16 cellular contexts compared by ENCODE assay signal in genomic region chr14:38042356-38042755, GRCh38.
DNase-seq lines count a peak whose midpoint lies in the region; ATAC-seq, FAIRE-seq and TF ChIP-seq lines count a peak whose summit lies in the region.
"Had no signal": no experiment of that assay in that cellular context is flagged by ENCODE, and none has a peak within 500 bp of the region (broad histone marks: within the 10 kb centered on the region; RNA-seq: fewer than 3 reads in every experiment).

No MANE protein-coding gene starts in this region.

- no peaks in the 10 kb centered on the region for H3K79me2 ChIP-seq in GM23338 (replicated peaks; ENCODE audit: insufficient read depth)

- no peaks in the 10 kb centered on the region for H3K36me3 Mint-ChIP-seq in GM23338 (ENCODE audit: low read depth)

- in situ Hi-C loops in G401 (cut with HindIII; ENCODE audit: low sequenced_read_pairs) = no loop called here

- WGBS in small intestine, 3 donors = 50 to 71% (median 70%) methylated on average over 7 of the region's 7 CpGs

- no peak for ATAC-seq in GM23338
- ATAC-seq: naive thymus-derived CD8-positive, alpha-beta T cell had no signal

- H3K27ac ChIP-seq in GM23338 (ENCODE audit: low read depth) = no peak overlapping the region
- H3K27ac ChIP-seq in Peyer's patch = no peak overlapping the region
- no peak overlapping the region for H3K27ac ChIP-seq in small intestine (ENCODE audit: low read depth in 1 of 2, low read length in 1 of 2)
- H3K27ac ChIP-seq: VCaP had no signal

- H3K27me3 ChIP-seq in GM23338 (ENCODE audit: insufficient read depth) (no peaks in the 10 kb centered on the region), Peyer's patch (no peaks in the 10 kb centered on the region), small intestine (ENCODE audit: control insufficient read depth in 2 of 2, insufficient read depth in 2 of 2, low read length in 2 of 2) (no peaks in the 10 kb centered on the region)

- H3K27me3 Mint-ChIP-seq in GM23338 (ENCODE audit: insufficient read depth, low read depth, poor library complexity) = peaks cover 4% of the 10 kb centered on the region
- H3K27me3 Mint-ChIP-seq: naive thymus-derived CD8-positive, alpha-beta T cell had no signal

- H3K9me2 ChIP-seq in GM23338 (ENCODE audit: insufficient read depth) = no peaks in the 10 kb centered on the region

- no peaks in the 10 kb centered on the region for H4K20me1 ChIP-seq in GM23338 (replicated peaks; ENCODE audit: insufficient read depth)

- H2AFZ ChIP-seq in GM23338 = 0 out of 2 replicates have a peak overlapping the region, but pooled peaks have one; percentile 41

- no peak for FAIRE-seq in small intestine (lab: Jason Lieb, UNC)

- peaks cover 13% of the 10 kb centered on the region; the same call in 2 of the 3 replicates for H3K4me1 Mint-ChIP-seq in GM23338

- H3K4me3 ChIP-seq in GM23338 = no peak overlapping the region
- H3K4me3 ChIP-seq in Peyer's patch = no peak overlapping the region
- H3K4me3 ChIP-seq in small intestine (ENCODE audit: low read depth in 1 of 2, low read length in 2 of 2) = no peak overlapping the region

- H3K36me3 ChIP-seq in GM23338 (ENCODE audit: insufficient read depth) (no peaks in the 10 kb centered on the region), Peyer's patch (no peaks in the 10 kb centered on the region), small intestine (ENCODE audit: control insufficient read depth in 2 of 2, insufficient read depth in 2 of 2, low read length in 2 of 2) (no peaks in the 10 kb centered on the region)

- no peak overlapping the region for H3K4me2 ChIP-seq in GM23338

- DNase-seq in GM23338 (ENCODE audit: low spot score) = peak; percentile 21
- DNase-seq in T1000 (lab: John Stamatoyannopoulos, UW) = peak; percentile 27
- DNase-seq in hepatic stellate cell (ENCODE audit: low spot score) = peak; percentile 16
- DNase-seq in stromal cell of bone marrow (ENCODE audit: low read depth) = peak; percentile 41
- DNase-seq in activated T-cell treated with anti-CD3 and anti-CD28 coated beads, Interleukin-2, amount 50 U/mL, for 48 hours = no peak
- DNase-seq in Peyer's patch = no peak
- DNase-seq in G401 (ENCODE audit: low spot score) = no peak
- no peak for DNase-seq in small intestine
- DNase-seq: cerebellar nuclear complex; DMS153; glutamatergic neuron; Karpas-422; naive thymus-derived CD8-positive, alpha-beta T cell; RPMI8226 had no signal

- H3K9me3 ChIP-seq in Peyer's patch = no peaks in the 10 kb centered on the region
- H3K9me3 ChIP-seq in small intestine (ENCODE audit: control insufficient read depth, low read depth) = no peaks in the 10 kb centered on the region

- H3F3A ChIP-seq in GM23338 (replicated peaks; ENCODE audit: low read depth) = no peaks in the 10 kb centered on the region

- H3K27ac Mint-ChIP-seq in GM23338 = no peak overlapping the region; the same call in 1 of the 2 replicates
- H3K27ac Mint-ChIP-seq: activated T-helper 1 cell treated with anti-CD3 and anti-CD28 coated beads, Interleukin-12 subunit alpha, Interleukin-12 subunit beta, Interleukin-2, Interleukin-4 antibody, amounts not matched to agents 30 ng/mL and 10 ng/mL and 1 ng/mL, durations not matched to agents 14 hours and 24 hours and 36 hours; naive thymus-derived CD8-positive, alpha-beta T cell had no signal

- no peak overlapping the region for H3K4me3 Mint-ChIP-seq in GM23338
- H3K4me3 Mint-ChIP-seq: activated T-helper 1 cell treated with anti-CD3 and anti-CD28 coated beads, Interleukin-12 subunit alpha, Interleukin-12 subunit beta, Interleukin-2, Interleukin-4 antibody, amounts not matched to agents 30 ng/mL and 10 ng/mL and 1 ng/mL, durations not matched to agents 14 hours and 24 hours and 36 hours; naive thymus-derived CD8-positive, alpha-beta T cell had no signal

- no peak for TF ChIP-seq POLR2A in Peyer's patch (IDR thresholded peaks at IDR 0.05)

- H3K4me1 ChIP-seq in GM23338 (ENCODE audit: insufficient read depth) (peaks cover 9% of the 10 kb centered on the region), Peyer's patch (no peaks in the 10 kb centered on the region), small intestine (ENCODE audit: control insufficient read depth in 2 of 2, insufficient read depth in 1 of 2, low read depth in 1 of 2, low read length in 1 of 2) (no peaks in the 10 kb centered on the region)

- no peaks in the 10 kb centered on the region for H3K9me3 Mint-ChIP-seq in GM23338

- TF ChIP-seq CTCF in GM23338 (conservative IDR thresholded peaks at IDR 0.05; ENCODE audit: low read depth in 2 of 2) = no peak
- TF ChIP-seq CTCF in Peyer's patch (IDR thresholded peaks at IDR 0.05) = no peak

TF ChIP-seq in GM23338, 12 proteins besides CTCF, POLR2A, EP300 and RAD21 (continues in another document):
- TF ChIP-seq NANOG (IDR thresholded peaks at IDR 0.05; ENCODE audit: borderline replicate concordance) (no peak), ZNF331 (CRISPR knock-in tag; IDR thresholded peaks at IDR 0.05; ENCODE audit: low read depth) (no peak), ZNF462 (CRISPR knock-in tag; IDR thresholded peaks at IDR 0.05) (0 out of 2 replicates have a peak, but pooled peaks have one; percentile 27), ETS1 (IDR thresholded peaks at IDR 0.05) (no peak), POLR2AphosphoS5 (IDR thresholded peaks at IDR 0.05; ENCODE audit: low read depth) (no peak), STAT1 (IDR thresholded peaks at IDR 0.05; ENCODE audit: unreplicated experiment) (no peak), ZNF114 (CRISPR knock-in tag; IDR thresholded peaks at IDR 0.05) (no peak)

Comparison
In these comparisons a context has a peak if more than half of its experiments do, and no peak if none do; other contexts are left out.
1. DNase-seq: peak in GM23338 (single experiment), T1000 (single experiment), hepatic stellate cell (single experiment) and stromal cell of bone marrow (single experiment); none in activated T-cell treated with anti-CD3 and anti-CD28 coated beads, Interleukin-2, amount 50 U/mL, for 48 hours (0 of 2), Peyer's patch (0 of 3), G401 (single experiment) and small intestine (single experiment).